ENCODE assay signal across 8 cellular contexts in the genomic region with DNA sequence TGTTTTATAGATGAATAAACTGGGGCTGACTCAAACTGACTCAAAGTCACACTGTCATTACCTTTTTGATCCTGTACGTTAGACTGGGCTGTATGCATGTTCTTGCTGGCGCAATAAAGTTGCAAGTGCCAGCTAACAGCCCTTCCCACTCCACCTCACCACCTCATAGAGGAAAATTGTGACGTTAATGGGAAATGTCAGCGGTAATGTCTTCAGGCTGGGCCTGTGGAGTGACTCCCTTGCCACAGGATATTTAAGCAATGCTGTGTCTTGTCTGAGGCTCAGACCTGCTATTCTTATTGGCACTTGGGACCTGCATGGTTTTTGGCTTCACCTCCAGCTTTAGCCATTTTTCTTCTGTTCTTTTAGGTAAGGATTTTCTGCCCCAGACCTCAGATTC. TPM values are rescaled to one million over a fixed set of nuclear protein-coding genes. Genes with fewer than 3 reads are reported as not detected.
DNase-seq lines count a peak whose midpoint lies in the region; ATAC-seq lines count a peak whose summit lies in the region.

No MANE protein-coding gene starts in this region.

- ATAC-seq in GM18517 (IDR thresholded peaks at IDR 0.05; ENCODE audit: unreplicated experiment) (peak; percentile 15), HG02870 (IDR thresholded peaks at IDR 0.05; ENCODE audit: unreplicated experiment) (peak; percentile 18), Right ventricle myocardium superior (ENCODE audit: poor library complexity) (peak; percentile 19)

- DNase-seq in SK-MEL-5 (ENCODE audit: low read depth, low spot score) (peak; percentile 72), Right ventricle myocardium superior (no peak), activated gamma-delta T cell treated with Interleukin-2 at 50 U/mL for 16 hours (no peak), NCI-H2227 treated with DMSO at 0.1 percent for 48 hours (lab: John Stamatoyannopoulos, UW) (no peak), H4 (ENCODE audit: low spot score) (no peak)

- in situ Hi-C loops in SK-MEL-5 (cut with HindIII; ENCODE audit: low pct_unique_long_range_greater_than_20kb, low sequenced_read_pairs) = no loop called here

- H3K36me3 Mint-ChIP-seq in stimulated activated naive CD8-positive, alpha-beta T cell treated with anti-CD3 and anti-CD28 coated beads, Interleukin-15, Interleukin-2, amounts not matched to agents 100 ng/mL and 50 ng/mL, for 24 hours (ENCODE audit: low read depth) = peaks cover 82% of the 10 kb centered on the region

- peak overlapping the region; percentile 82 for H3K27ac Mint-ChIP-seq in stimulated activated naive CD8-positive, alpha-beta T cell treated with anti-CD3 and anti-CD28 coated beads, Interleukin-15, Interleukin-2, amounts not matched to agents 100 ng/mL and 50 ng/mL, for 24 hours

- no peaks in the 10 kb centered on the region for H3K27me3 Mint-ChIP-seq in stimulated activated naive CD8-positive, alpha-beta T cell treated with anti-CD3 and anti-CD28 coated beads, Interleukin-15, Interleukin-2, amounts not matched to agents 100 ng/mL and 50 ng/mL, for 24 hours

- intact Hi-C loops in Right ventricle myocardium superior (cut with DNase I) = loop anchor here (5.0 to 10.0 kb wide), 2 partner anchors 40 to 83 kb away; partner anchors contain the start of genes CFLAR, HYCC2 and NDUFB3

- H3K4me1 Mint-ChIP-seq in stimulated activated naive CD8-positive, alpha-beta T cell treated with anti-CD3 and anti-CD28 coated beads, Interleukin-15, Interleukin-2, amounts not matched to agents 100 ng/mL and 50 ng/mL, for 24 hours (ENCODE audit: low read depth) = peaks cover 50% of the 10 kb centered on the region

- H3K4me3 Mint-ChIP-seq in stimulated activated naive CD8-positive, alpha-beta T cell treated with anti-CD3 and anti-CD28 coated beads, Interleukin-15, Interleukin-2, amounts not matched to agents 100 ng/mL and 50 ng/mL, for 24 hours = peak overlapping the region; percentile 18

- no peaks in the 10 kb centered on the region for H3K9me3 Mint-ChIP-seq in stimulated activated naive CD8-positive, alpha-beta T cell treated with anti-CD3 and anti-CD28 coated beads, Interleukin-15, Interleukin-2, amounts not matched to agents 100 ng/mL and 50 ng/mL, for 24 hours

RNA-seq across cellular contexts. Expression of gene CASP10, which starts 25.2 kb away (rescaled TPM):
- total RNA-seq in SK-MEL-5 (2014; rRNA removed; shearing (Covaris generic)) = 4.1 and 4.6 TPM in 2 replicates
- polyA plus RNA-seq in SK-MEL-5 (2015; cell fraction: cytosol; rRNA removed) = 3.3 and 4.0 TPM in 2 replicates
- 8.2 and 10.8 TPM in 2 replicates for polyA plus RNA-seq in SK-MEL-5 (2015; cell fraction: nucleus; rRNA removed)
- total RNA-seq in Right ventricle myocardium superior = 5.4 TPM
- total RNA-seq in H4 (2014; rRNA removed; shearing (Covaris generic)) = 1.0 and 1.2 TPM in 2 replicates

RNA-seq across cellular contexts. Expression of gene CFLAR, which starts 41.7 kb away (rescaled TPM):
- total RNA-seq in SK-MEL-5 (2014; rRNA removed; shearing (Covaris generic)) = 35.2 and 38.5 TPM in 2 replicates
- polyA plus RNA-seq in SK-MEL-5 (2015; cell fraction: cytosol; rRNA removed) = 23.7 and 27.6 TPM in 2 replicates
- 47.4 and 63.3 TPM in 2 replicates for polyA plus RNA-seq in SK-MEL-5 (2015; cell fraction: nucleus; rRNA removed)
- total RNA-seq in Right ventricle myocardium superior = 251 TPM
- 11.1 and 16.9 TPM in 2 replicates for total RNA-seq in H4 (2014; rRNA removed; shearing (Covaris generic))
